7 cellular contexts compared by ENCODE assay signal in genomic region chr10:46465765-46466164, GRCh38. TPM values are rescaled to one million over a fixed set of nuclear protein-coding genes. Genes with fewer than 3 reads are reported as not detected.
"Had no signal": no experiment of that assay in that cellular context is flagged by ENCODE, and none has a peak within 500 bp of the region (broad histone marks: within the 10 kb centered on the region; RNA-seq: fewer than 3 reads in every experiment).

A gene with protein sequence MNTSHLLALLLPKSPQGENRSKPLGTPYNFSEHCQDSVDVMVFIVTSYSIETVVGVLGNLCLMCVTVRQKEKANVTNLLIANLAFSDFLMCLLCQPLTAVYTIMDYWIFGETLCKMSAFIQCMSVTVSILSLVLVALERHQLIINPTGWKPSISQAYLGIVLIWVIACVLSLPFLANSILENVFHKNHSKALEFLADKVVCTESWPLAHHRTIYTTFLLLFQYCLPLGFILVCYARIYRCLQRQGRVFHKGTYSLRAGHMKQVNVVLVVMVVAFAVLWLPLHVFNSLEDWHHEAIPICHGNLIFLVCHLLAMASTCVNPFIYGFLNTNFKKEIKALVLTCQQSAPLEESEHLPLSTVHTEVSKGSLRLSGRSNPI (minus strand): TSS chr10:46465958. CDS start chr10:46462635, 3,323 bp downstream.

RNA-seq across cellular contexts. Expression of the gene that starts here (rescaled TPM):
- total RNA-seq: esophagus squamous epithelium, left ventricle myocardium inferior, myocyte, natural killer cell, occipital lobe, pulmonary artery endothelial cell, ureter had no signal
